13 cellular contexts compared by ENCODE assay signal in genomic region chr10:7826971-7827370, GRCh38. TPM values are rescaled to one million over a fixed set of nuclear protein-coding genes. Genes with fewer than 3 reads are reported as not detected.
DNase-seq lines count a peak whose midpoint lies in the region; ATAC-seq and TF ChIP-seq lines count a peak whose summit lies in the region.
"Had no signal": no experiment of that assay in that cellular context is flagged by ENCODE, and none has a peak within 500 bp of the region (broad histone marks: within the 10 kb centered on the region; RNA-seq: fewer than 3 reads in every experiment).

No MANE protein-coding gene starts in this region.

- WGBS in thyroid gland, 2 donors, result 94 to 95% methylated on average over 4 of the region's 4 CpGs

- H3K4me1 ChIP-seq in thyroid gland, result no peaks in the 10 kb centered on the region

- no peaks in the 10 kb centered on the region for H3K27me3 ChIP-seq in MG63
- H3K27me3 ChIP-seq in thyroid gland, result no peaks in the 10 kb centered on the region

- intact Hi-C loops in thyroid gland (cut with DNase I), result no loop called here

- peak overlapping the region; percentile 32 for H3K27ac Mint-ChIP-seq in osteocyte (ENCODE audit: unreplicated experiment)
- H3K27ac Mint-ChIP-seq: memory B cell had no signal

- H3K27ac ChIP-seq in thyroid gland, result no peak overlapping the region
- H3K27ac ChIP-seq: epithelial cell of prostate, VCaP had no signal

- H3K4me3 Mint-ChIP-seq in osteocyte (ENCODE audit: unreplicated experiment), result no peak overlapping the region
- H3K4me3 Mint-ChIP-seq: memory B cell had no signal

- ATAC-seq in HG03521 (IDR thresholded peaks at IDR 0.05; ENCODE audit: unreplicated experiment), result no peak

- DNase-seq in NCI-H82 (lab: John Stamatoyannopoulos, UW), result peak; percentile 2
- DNase-seq in NCI-H82 treated with DMSO at 0.1 percent for 48 hours (lab: John Stamatoyannopoulos, UW; ENCODE audit: unreplicated experiment), result no peak
- DNase-seq in MG63, result peak; percentile 19
- peak; percentile 23 for DNase-seq in dermis blood vessel endothelial cell
- DNase-seq in osteocyte (ENCODE audit: extremely low spot score, unreplicated experiment), result no peak
- DNase-seq in NCI-H146 (lab: John Stamatoyannopoulos, UW), result no peak
- DNase-seq in thyroid gland, result no peak
- DNase-seq: activated naive CD4-positive, alpha-beta T cell treated with Interleukin-2 at 50 U/mL for 16 hours; small intestine had no signal

- H3K9me3 ChIP-seq in MG63 (no peaks in the 10 kb centered on the region), thyroid gland (no peaks in the 10 kb centered on the region)

- H3K4me1 Mint-ChIP-seq in osteocyte (ENCODE audit: unreplicated experiment), result peaks cover 2% of the 10 kb centered on the region

- H3K4me3 ChIP-seq in MG63 (no peak overlapping the region), thyroid gland (replicated peaks in 1 of 3) (no peak overlapping the region)

- H3K9me3 Mint-ChIP-seq in osteocyte (ENCODE audit: unreplicated experiment), result no peaks in the 10 kb centered on the region
- H3K9me3 Mint-ChIP-seq: memory B cell had no signal

- TF ChIP-seq CTCF in osteocyte (IDR thresholded peaks at IDR 0.05) (no peak), thyroid gland (IDR thresholded peaks at IDR 0.05) (no peak)

- no peaks in the 10 kb centered on the region for H3K27me3 Mint-ChIP-seq in osteocyte (ENCODE audit: unreplicated experiment)
- H3K27me3 Mint-ChIP-seq: memory B cell had no signal

- no peak for TF ChIP-seq POLR2A in thyroid gland (IDR thresholded peaks at IDR 0.05)

- H3K36me3 ChIP-seq in MG63 (peaks cover 4% of the 10 kb centered on the region; the same call in 1 of the 2 replicates), thyroid gland (peaks cover 7 to 8% of the 10 kb centered on the region in 2 donors)

- H3K36me3 Mint-ChIP-seq in osteocyte (ENCODE audit: unreplicated experiment), result peaks cover 15% of the 10 kb centered on the region

RNA-seq across cellular contexts. Expression of gene TAF3, which starts 8.7 kb away (rescaled TPM):
- total RNA-seq in MG63 (2014; rRNA removed; shearing (Covaris generic); ENCODE audit: low replicate concordance), result 0.92 and 4.4 TPM in 2 replicates
- total RNA-seq in dermis blood vessel endothelial cell (2.0 and 2.3 TPM in 2 replicates), osteocyte (8.0 and 9.1 TPM in 2 replicates), thyroid gland (10 to 100 TPM in 1 of 4 donors, 1 to 10 TPM in 3; 6.7 to 11.0 (median 8.6) TPM)

RNA-seq across cellular contexts. Expression of gene ATP5F1C, which starts 39.0 kb away (rescaled TPM):
- total RNA-seq in MG63 (2014; rRNA removed; shearing (Covaris generic); ENCODE audit: low replicate concordance), result 499 and 516 TPM in 2 replicates
- total RNA-seq in dermis blood vessel endothelial cell, result 320 and 349 TPM in 2 replicates
- total RNA-seq in osteocyte, result 132 and 133 TPM in 2 replicates
- 100 to 1,000 TPM; 279 to 417 (median 352) TPM for total RNA-seq in thyroid gland

RNA-seq across cellular contexts. Expression of gene KIN, which starts 39.2 kb away (rescaled TPM):
- 13.0 and 34.8 TPM in 2 replicates for total RNA-seq in MG63 (2014; rRNA removed; shearing (Covaris generic); ENCODE audit: low replicate concordance)
- total RNA-seq in dermis blood vessel endothelial cell (5.4 and 6.3 TPM in 2 replicates), osteocyte (10.9 and 11.2 TPM in 2 replicates), thyroid gland (10 to 100 TPM in 1 of 4 donors, 1 to 10 TPM in 3; 7.5 to 10.2 (median 8.1) TPM)

Comparison
In these comparisons a context has a peak if more than half of its experiments do, and no peak if none do; other contexts are left out.
1. DNase-seq: peak in NCI-H82 (single experiment), MG63 (single experiment) and dermis blood vessel endothelial cell (single experiment); none in NCI-H82 treated with DMSO at 0.1 percent for 48 hours (single experiment), osteocyte (single experiment), NCI-H146 (single experiment) and thyroid gland (0 of 2).